ENCODE assay signal across 9 cellular contexts in the genomic region with DNA sequence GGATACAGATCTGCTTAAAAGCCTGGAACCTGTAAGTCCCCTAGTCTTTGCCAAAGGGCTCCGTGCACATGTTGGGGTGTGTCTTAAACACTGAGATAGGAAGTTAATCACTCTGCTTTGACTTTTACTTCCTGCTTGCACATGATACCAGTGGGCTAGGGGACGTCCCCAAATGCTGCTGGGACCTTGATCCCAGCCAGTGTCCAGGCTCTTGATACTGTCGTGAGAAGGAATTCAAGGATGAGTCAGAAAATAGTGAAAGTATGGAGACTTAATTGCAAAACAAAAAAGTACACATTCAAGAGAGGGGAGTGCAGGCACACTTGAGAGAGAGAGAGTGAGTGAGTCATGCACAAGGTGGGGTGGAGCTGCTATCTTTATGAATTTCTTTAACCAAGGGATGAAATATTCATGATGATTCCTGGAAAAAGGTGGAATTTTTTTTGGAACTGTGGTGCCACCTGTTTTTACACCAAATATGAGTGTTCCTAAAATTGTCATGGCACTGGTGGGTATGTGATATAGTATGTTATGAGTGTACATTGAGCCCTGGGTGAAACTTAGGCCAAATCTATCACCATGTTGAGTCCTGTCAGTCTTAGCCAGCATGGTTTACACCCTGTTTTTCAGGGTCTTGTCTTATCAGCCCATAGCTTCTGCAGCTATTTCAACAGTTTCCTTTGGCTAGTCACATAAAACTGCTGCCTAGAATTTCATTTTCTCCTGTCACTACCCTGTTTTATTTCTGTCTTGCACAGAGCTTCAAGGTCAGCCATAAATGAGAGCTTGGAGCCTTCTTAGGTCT.
DNase-seq lines count a peak whose midpoint lies in the region; TF ChIP-seq lines count a peak whose summit lies in the region.
"Had no signal": no experiment of that assay in that cellular context is flagged by ENCODE, and none has a peak within 500 bp of the region (broad histone marks: within the 10 kb centered on the region; RNA-seq: fewer than 3 reads in every experiment).

No MANE protein-coding gene starts in this region.

- H3K4me3 ChIP-seq in fibroblast of the aortic adventitia (ENCODE audit: low read depth, low read length), result peak overlapping the region; percentile 19
- no peak overlapping the region for H3K4me3 ChIP-seq in thyroid gland (replicated peaks in 1 of 3)
- H3K4me3 ChIP-seq in CD4-positive, alpha-beta memory T cell (ENCODE audit: low read length in 2 of 2), result no peak overlapping the region
- H3K4me3 ChIP-seq: neural progenitor cell had no signal

- CTCF ChIA-PET in CD4-positive, alpha-beta memory T cell (lab: Charles Lee; ENCODE audit: partially characterized antibody), result interaction anchor here (1.2 kb wide), 1 partner anchor 87 kb away, joined by 4 read pairs; no protein-coding TSS in a partner anchor

- H3K4me1 ChIP-seq in thyroid gland, result peaks cover 6 to 14% of the 10 kb centered on the region in 2 donors
- no peaks in the 10 kb centered on the region for H3K4me1 ChIP-seq in CD4-positive, alpha-beta memory T cell (ENCODE audit: insufficient read depth, low read length)
- H3K4me1 ChIP-seq: neural progenitor cell had no signal

- no peak for TF ChIP-seq POLR2A in thyroid gland (IDR thresholded peaks at IDR 0.05)

- intact Hi-C loops in thyroid gland (cut with DNase I), result no loop called here
- intact Hi-C loops in CD4-positive, alpha-beta memory T cell (cut with micrococcal nuclease), result no loop called here

- DNase-seq in NOMO-1 treated with DMSO at 0.1 percent for 48 hours (lab: John Stamatoyannopoulos, UW; ENCODE audit: unreplicated experiment) (peak; percentile 18), NOMO-1 treated with dmso at 0.1 percent for 144 hours (lab: John Stamatoyannopoulos, UW; ENCODE audit: unreplicated experiment) (no peak), SK-N-DZ (ENCODE audit: low spot score) (peak; percentile 10), fibroblast of the aortic adventitia (ENCODE audit: low read depth) (peak; percentile 82), thyroid gland (peak; percentile 8 to 22), NCI-H1930 (lab: John Stamatoyannopoulos, UW) (no peak)
- no peak for DNase-seq in CD4-positive, alpha-beta memory T cell
- no peak for DNase-seq in activated CD4-positive, alpha-beta T cell treated with anti-CD3 and anti-CD28 coated beads for 4 hours

- no peaks in the 10 kb centered on the region for H3K36me3 ChIP-seq in thyroid gland
- no peaks in the 10 kb centered on the region for H3K36me3 ChIP-seq in CD4-positive, alpha-beta memory T cell (ENCODE audit: insufficient read depth, low read length)

- no peaks in the 10 kb centered on the region for H3K27me3 ChIP-seq in thyroid gland
- H3K27me3 ChIP-seq in CD4-positive, alpha-beta memory T cell (ENCODE audit: insufficient read depth, low read length), result no peaks in the 10 kb centered on the region
- H3K27me3 ChIP-seq: neural progenitor cell had no signal

- H3K36me3 Mint-ChIP-seq in CD4-positive, alpha-beta memory T cell, result peaks cover 34 to 43% of the 10 kb centered on the region in 2 donors

- TF ChIP-seq CTCF in fibroblast of the aortic adventitia (IDR thresholded peaks at IDR 0.05; ENCODE audit: insufficient read depth, low read length) (no peak), thyroid gland (IDR thresholded peaks at IDR 0.05) (no peak)

- H3K9me3 Mint-ChIP-seq in CD4-positive, alpha-beta memory T cell, result no peaks in the 10 kb centered on the region

- POLR2A ChIA-PET in CD4-positive, alpha-beta memory T cell (lab: Charles Lee; ENCODE audit: partially characterized antibody), result no interaction called here

- H3K4me1 Mint-ChIP-seq in CD4-positive, alpha-beta memory T cell, result no peaks in the 10 kb centered on the region

- peak overlapping the region in 1 of 3 donors; percentile 55 for H3K27ac ChIP-seq in thyroid gland
- no peak overlapping the region for H3K27ac ChIP-seq in CD4-positive, alpha-beta memory T cell (ENCODE audit: low read depth, low read length)
- H3K27ac ChIP-seq: neural progenitor cell had no signal

- peak overlapping the region in 1 of 7 donors; percentile 48 for H3K27ac Mint-ChIP-seq in CD4-positive, alpha-beta memory T cell
- H3K27ac Mint-ChIP-seq: neural progenitor cell had no signal

- H3K9me3 ChIP-seq in thyroid gland, result no peaks in the 10 kb centered on the region
- H3K9me3 ChIP-seq in CD4-positive, alpha-beta memory T cell (ENCODE audit: control insufficient read depth in 1 of 2, low read length in 2 of 2), result no peaks in the 10 kb centered on the region

- H3K27me3 Mint-ChIP-seq in CD4-positive, alpha-beta memory T cell, result no peaks in the 10 kb centered on the region

- H3K4me3 Mint-ChIP-seq in CD4-positive, alpha-beta memory T cell, result no peak overlapping the region
- H3K4me3 Mint-ChIP-seq: neural progenitor cell had no signal

- WGBS in thyroid gland, 2 donors, result 50 to 70% methylated on average over 3 of the region's 3 CpGs

Comparison
In these comparisons a context has a peak if more than half of its experiments do, and no peak if none do; other contexts are left out.
1. DNase-seq: peak in NOMO-1 treated with DMSO at 0.1 percent for 48 hours (single experiment), SK-N-DZ (single experiment), fibroblast of the aortic adventitia (single experiment) and thyroid gland (2 of 2); none in NOMO-1 treated with dmso at 0.1 percent for 144 hours (single experiment), CD4-positive, alpha-beta memory T cell (0 of 5), activated CD4-positive, alpha-beta T cell treated with anti-CD3 and anti-CD28 coated beads for 4 hours (0 of 2) and NCI-H1930 (0 of 2).